ENCODE assay signal across 15 cellular contexts in genomic region chr12:2231956-2232355, GRCh38.
DNase-seq lines count a peak whose midpoint lies in the region; TF ChIP-seq lines count a peak whose summit lies in the region.
"Had no signal": no experiment of that assay in that cellular context is flagged by ENCODE, and none has a peak within 500 bp of the region (broad histone marks: within the 10 kb centered on the region; RNA-seq: fewer than 3 reads in every experiment).

No MANE protein-coding gene starts in this region.

- H3K36me3 ChIP-seq in GM23248 (ENCODE audit: low read depth), result no peaks in the 10 kb centered on the region
- H3K36me3 ChIP-seq in sigmoid colon, result no peaks in the 10 kb centered on the region
- H3K36me3 ChIP-seq: HAP-1 had no signal

- WGBS in GM23248 (ENCODE audit: low coverage in 1 of 2, low lambda C conversion rate in 2 of 2, missing lambda C conversion rate in 2 of 2), 2 experiments, result 24 to 41% methylated on average over 3 of the region's 3 CpGs
- WGBS in sigmoid colon, 2 donors, result 81 to 84% methylated on average over 3 of the region's 3 CpGs

- peaks cover 22% of the 10 kb centered on the region for H3K4me1 ChIP-seq in GM23248 (ENCODE audit: insufficient read depth)
- H3K4me1 ChIP-seq in sigmoid colon, result peaks cover 0 to 72% (median 46%) of the 10 kb centered on the region in 4 donors
- H3K4me1 ChIP-seq: Caco-2, HAP-1 had no signal

- no peak overlapping the region for H3K4me3 ChIP-seq in AG10803 (ENCODE audit: low read length)
- no peak overlapping the region for H3K4me3 ChIP-seq in GM23248
- H3K4me3 ChIP-seq in fibroblast of pulmonary artery (replicated peaks; ENCODE audit: low read depth, low read length), result no peak overlapping the region
- no peak overlapping the region for H3K4me3 ChIP-seq in sigmoid colon
- H3K4me3 ChIP-seq: GM12878, HAP-1, K562 had no signal

- peaks cover 31% of the 10 kb centered on the region; the same call in 1 of the 2 replicates for H3F3A ChIP-seq in GM23248 (ENCODE audit: insufficient read depth)

- H3K79me2 ChIP-seq in GM23248 (ENCODE audit: insufficient read depth), result peaks cover 50% of the 10 kb centered on the region

- DNase-seq in AG10803 (ENCODE audit: low read depth) (peak; percentile 32), GM23248 (peak; percentile 58), fibroblast of pulmonary artery (ENCODE audit: low read depth) (peak; percentile 28), stromal cell of bone marrow (ENCODE audit: low read depth) (peak; percentile 26), HuH-7.5 (ENCODE audit: low spot score) (no peak), NCI-H82 treated with DMSO at 0.1 percent for 48 hours (lab: John Stamatoyannopoulos, UW; ENCODE audit: unreplicated experiment) (no peak), sigmoid colon (no peak)
- DNase-seq: ACHN; Caco-2; CD8-positive, alpha-beta memory T cell; DMS53; HFFc6 had no signal

- in situ Hi-C loops in GM23248 (cut with MboI), result no loop called here

- no peak for TF ChIP-seq POLR2A in sigmoid colon (IDR thresholded peaks at IDR 0.05)

- TF ChIP-seq EP300 in sigmoid colon (IDR thresholded peaks at IDR 0.05), result no peak

- H3K9me3 ChIP-seq in GM23248 (ENCODE audit: low read depth) (no peaks in the 10 kb centered on the region), sigmoid colon (no peaks in the 10 kb centered on the region)
- H3K9me3 ChIP-seq: Caco-2, HAP-1 had no signal

- H3K27me3 ChIP-seq in GM23248 (replicated peaks; ENCODE audit: insufficient read depth) (no peaks in the 10 kb centered on the region), sigmoid colon (no peaks in the 10 kb centered on the region)

- H3K9ac ChIP-seq in GM23248, result no peak overlapping the region

- no peaks in the 10 kb centered on the region for H3K9me2 ChIP-seq in GM23248 (ENCODE audit: insufficient read depth)

- TF ChIP-seq CTCF in AG10803 (conservative IDR thresholded peaks at IDR 0.05; ENCODE audit: low read length) (no peak), fibroblast of pulmonary artery (IDR thresholded peaks at IDR 0.05; ENCODE audit: low read length, missing control alignments) (no peak), sigmoid colon (IDR thresholded peaks at IDR 0.05) (no peak)

- no peaks in the 10 kb centered on the region for H4K20me1 ChIP-seq in GM23248 (ENCODE audit: insufficient read depth)

- intact Hi-C loops in sigmoid colon (cut with DNase I), result no loop called here

- H3K27ac ChIP-seq in GM23248 (peak overlapping the region; percentile 5; the same call in 1 of the 2 replicates), sigmoid colon (peak overlapping the region in 2 of 4 donors; percentile 55 to 64)

- no peak overlapping the region for H2AFZ ChIP-seq in GM23248

- no peak overlapping the region for H3K4me2 ChIP-seq in GM23248 (ENCODE audit: unreplicated experiment)

Comparison
In these comparisons a context has a peak if more than half of its experiments do, and no peak if none do; other contexts are left out.
1. DNase-seq: peak in AG10803 (single experiment), GM23248 (single experiment), fibroblast of pulmonary artery (single experiment) and stromal cell of bone marrow (single experiment); none in HuH-7.5 (single experiment), NCI-H82 treated with DMSO at 0.1 percent for 48 hours (single experiment) and sigmoid colon (single experiment).